Comparison of ENCODE assay signal across 14 cellular contexts in genomic region chrX:71147496-71148277, GRCh38. TPM values are rescaled to one million over a fixed set of nuclear protein-coding genes. Genes with fewer than 3 reads are reported as not detected.
DNase-seq lines count a peak whose midpoint lies in the region; ATAC-seq and TF ChIP-seq lines count a peak whose summit lies in the region.
"Had no signal": no experiment of that assay in that cellular context is flagged by ENCODE, and none has a peak within 500 bp of the region (broad histone marks: within the 10 kb centered on the region; RNA-seq: fewer than 3 reads in every experiment).

No MANE protein-coding gene starts in this region.

- H3K9me3 ChIP-seq in osteoblast (ENCODE audit: low read depth, low read length): no peaks in the 10 kb centered on the region
- H3K9me3 ChIP-seq: prostate gland, upper lobe of left lung had no signal

- H3K27ac ChIP-seq in angular gyrus (ENCODE audit: low read depth, low read length): peak overlapping the region; percentile 90
- H3K27ac ChIP-seq in osteoblast (ENCODE audit: low read depth, low read length): no peak overlapping the region
- H3K27ac ChIP-seq: prostate gland, upper lobe of left lung had no signal

- no peak overlapping the region for H3K4me3 ChIP-seq in osteoblast (ENCODE audit: insufficient read depth, low read length)
- H3K4me3 ChIP-seq: prostate gland, upper lobe of left lung had no signal

- H3K36me3 ChIP-seq in osteoblast (ENCODE audit: insufficient read depth, low read length): no peaks in the 10 kb centered on the region
- H3K36me3 ChIP-seq: prostate gland, upper lobe of left lung had no signal

- peaks cover 3% of the 10 kb centered on the region for H3K4me1 ChIP-seq in osteoblast (ENCODE audit: insufficient read depth, low read length)
- H3K4me1 ChIP-seq: prostate gland had no signal

- no peaks in the 10 kb centered on the region for H4K20me1 ChIP-seq in osteoblast (ENCODE audit: insufficient read depth, low read length)

- ATAC-seq in GM19395 (IDR thresholded peaks at IDR 0.05; ENCODE audit: unreplicated experiment) (no peak), GM21717 (IDR thresholded peaks at IDR 0.05; ENCODE audit: unreplicated experiment) (no peak)

- H3K79me2 ChIP-seq in osteoblast (ENCODE audit: insufficient read depth, low read length): no peaks in the 10 kb centered on the region

- H3K27me3 ChIP-seq in osteoblast (ENCODE audit: insufficient read depth, low read length): no peaks in the 10 kb centered on the region

- H2AFZ ChIP-seq in osteoblast (ENCODE audit: low read length): no peak overlapping the region

- DNase-seq in osteoblast (ENCODE audit: insufficient read length, low spot score, missing footprints): peak; percentile 66
- DNase-seq: activated CD4-positive, alpha-beta T cell treated with anti-CD3 and anti-CD28 coated beads, Interleukin-2, amount 10 ng/mL, durations not matched to agents 7 days and 5 days; aorta; CD4-positive, alpha-beta memory T cell; effector memory CD4-positive, alpha-beta T cell; foreskin fibroblast; NCI-H510A; stimulated activated CD8-positive, alpha-beta memory T cell treated with anti-CD3 and anti-CD28 coated beads, Interleukin-4, amount 100 ng/mL, for 48 hours; T-helper 2 cell; upper lobe of left lung had no signal

- H3K4me2 ChIP-seq in osteoblast (ENCODE audit: insufficient read depth, low read length): no peak overlapping the region

- no peak for TF ChIP-seq CTCF in osteoblast (IDR thresholded peaks at IDR 0.05; ENCODE audit: extremely low read depth, low read depth, low read length)

RNA-seq across cellular contexts. Expression of gene NLGN3, which starts 3.0 kb away (rescaled TPM):
- 0.29 and 0.36 TPM in 2 replicates for total RNA-seq in osteoblast

RNA-seq across cellular contexts. Expression of gene MED12, which starts 29.3 kb away (rescaled TPM):
- 20.9 and 24.2 TPM in 2 replicates for total RNA-seq in osteoblast

RNA-seq across cellular contexts. Expression of gene IL2RG, which starts 36.3 kb away (rescaled TPM):
- not detected in 2 replicates for total RNA-seq in osteoblast

RNA-seq across cellular contexts. Expression of gene CXorf65, which starts 41.1 kb away (rescaled TPM):
- total RNA-seq in osteoblast: not detected in 2 replicates
- total RNA-seq: aorta, prostate gland had no signal

RNA-seq across cellular contexts. Expression of gene FOXO4, which starts 52.0 kb away (rescaled TPM):
- 6.8 and 7.6 TPM in 2 replicates for total RNA-seq in osteoblast
